ENCODE assay signal across 1 cellular context in genomic region chr11:124644426-124645280, GRCh38.
TF ChIP-seq lines count a peak whose summit lies in the region.

No MANE protein-coding gene starts in this region.

TF ChIP-seq in A549, 52 proteins besides CTCF, POLR2A, EP300 and RAD21 (continued from another document):
- TF ChIP-seq, protein P1, sequence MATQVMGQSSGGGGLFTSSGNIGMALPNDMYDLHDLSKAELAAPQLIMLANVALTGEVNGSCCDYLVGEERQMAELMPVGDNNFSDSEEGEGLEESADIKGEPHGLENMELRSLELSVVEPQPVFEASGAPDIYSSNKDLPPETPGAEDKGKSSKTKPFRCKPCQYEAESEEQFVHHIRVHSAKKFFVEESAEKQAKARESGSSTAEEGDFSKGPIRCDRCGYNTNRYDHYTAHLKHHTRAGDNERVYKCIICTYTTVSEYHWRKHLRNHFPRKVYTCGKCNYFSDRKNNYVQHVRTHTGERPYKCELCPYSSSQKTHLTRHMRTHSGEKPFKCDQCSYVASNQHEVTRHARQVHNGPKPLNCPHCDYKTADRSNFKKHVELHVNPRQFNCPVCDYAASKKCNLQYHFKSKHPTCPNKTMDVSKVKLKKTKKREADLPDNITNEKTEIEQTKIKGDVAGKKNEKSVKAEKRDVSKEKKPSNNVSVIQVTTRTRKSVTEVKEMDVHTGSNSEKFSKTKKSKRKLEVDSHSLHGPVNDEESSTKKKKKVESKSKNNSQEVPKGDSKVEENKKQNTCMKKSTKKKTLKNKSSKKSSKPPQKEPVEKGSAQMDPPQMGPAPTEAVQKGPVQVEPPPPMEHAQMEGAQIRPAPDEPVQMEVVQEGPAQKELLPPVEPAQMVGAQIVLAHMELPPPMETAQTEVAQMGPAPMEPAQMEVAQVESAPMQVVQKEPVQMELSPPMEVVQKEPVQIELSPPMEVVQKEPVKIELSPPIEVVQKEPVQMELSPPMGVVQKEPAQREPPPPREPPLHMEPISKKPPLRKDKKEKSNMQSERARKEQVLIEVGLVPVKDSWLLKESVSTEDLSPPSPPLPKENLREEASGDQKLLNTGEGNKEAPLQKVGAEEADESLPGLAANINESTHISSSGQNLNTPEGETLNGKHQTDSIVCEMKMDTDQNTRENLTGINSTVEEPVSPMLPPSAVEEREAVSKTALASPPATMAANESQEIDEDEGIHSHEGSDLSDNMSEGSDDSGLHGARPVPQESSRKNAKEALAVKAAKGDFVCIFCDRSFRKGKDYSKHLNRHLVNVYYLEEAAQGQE (IDR thresholded peaks at IDR 0.05): no peak
- TF ChIP-seq KDM1A (IDR thresholded peaks at IDR 0.05; ENCODE audit: low read depth) (no peak), TP53 (CRISPR knock-in tag; IDR thresholded peaks at IDR 0.05) (no peak), RARB (CRISPR knock-in tag; IDR thresholded peaks at IDR 0.05) (no peak), SMC3 (IDR thresholded peaks at IDR 0.05) (peak; percentile 60)
- TF ChIP-seq, protein P2, sequence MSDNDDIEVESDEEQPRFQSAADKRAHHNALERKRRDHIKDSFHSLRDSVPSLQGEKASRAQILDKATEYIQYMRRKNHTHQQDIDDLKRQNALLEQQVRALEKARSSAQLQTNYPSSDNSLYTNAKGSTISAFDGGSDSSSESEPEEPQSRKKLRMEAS (IDR thresholded peaks at IDR 0.05): peak; percentile 46
